8 cellular contexts compared by ENCODE assay signal in the genomic region with DNA sequence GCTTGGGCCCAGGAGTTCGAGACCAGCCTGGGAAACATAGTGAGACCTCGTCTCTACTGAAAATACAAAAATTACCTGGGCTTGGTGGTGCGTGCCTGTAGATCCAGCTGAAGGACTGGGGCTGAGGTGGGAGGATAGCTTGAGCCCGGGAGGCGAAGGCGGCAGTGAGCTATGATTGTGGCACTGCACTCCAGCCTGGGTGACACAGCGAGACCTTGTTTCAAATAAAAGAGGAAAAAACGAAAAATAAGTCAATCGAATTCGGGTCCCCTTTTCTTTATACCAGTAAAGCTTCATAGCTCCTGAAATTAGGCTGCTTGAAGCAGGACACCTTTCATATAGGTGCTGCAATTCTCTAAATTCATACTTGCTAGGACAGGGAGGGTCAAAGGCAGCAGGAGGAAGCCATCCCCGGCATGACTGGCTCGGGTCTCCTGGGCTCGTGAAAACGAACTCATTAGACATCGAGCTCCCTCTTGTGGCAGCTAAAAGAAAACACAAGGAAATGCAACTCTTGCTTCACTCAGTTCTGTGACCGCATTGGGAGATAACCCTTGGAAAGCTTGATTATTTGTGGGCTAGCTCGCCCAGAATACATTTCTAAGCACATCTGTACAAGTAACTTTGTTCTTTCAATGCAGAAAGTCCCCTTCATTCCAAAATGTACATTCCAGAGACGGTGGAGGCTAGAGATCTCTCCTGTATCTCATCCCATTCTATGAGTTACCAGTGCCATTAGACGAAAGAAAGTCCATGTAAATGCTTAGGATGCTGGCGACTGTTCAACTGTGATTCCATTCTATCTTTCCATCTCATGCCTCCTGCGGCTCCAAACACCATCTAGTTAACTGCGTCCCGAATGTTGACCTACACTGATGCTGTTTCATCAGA. TPM values are rescaled to one million over a fixed set of nuclear protein-coding genes. Genes with fewer than 3 reads are reported as not detected.
DNase-seq lines count a peak whose midpoint lies in the region; ATAC-seq, FAIRE-seq and TF ChIP-seq lines count a peak whose summit lies in the region.

No MANE protein-coding gene starts in this region.

- ATAC-seq in stimulated activated naive B cell treated with anti-CD40 and anti-IgM and Interleukin-4, amounts not matched to agents 10 μg/mL and 1 μg/mL and 100 μg/mL, for 72 hours (replicated peaks) = peak; percentile 60 to 72
- no peak for ATAC-seq in HG02642 (IDR thresholded peaks at IDR 0.05; ENCODE audit: poor library complexity, unreplicated experiment)

- H3K4me2 ChIP-seq in mesenchymal stem cell (ENCODE audit: low read length, poor library complexity, severe bottlenecking) = no peak overlapping the region

- no peak overlapping the region for H2BK12ac ChIP-seq in mesenchymal stem cell (ENCODE audit: low read length in 2 of 2)

- CTCF ChIA-PET in activated CD4-positive, alpha-beta T cell treated with anti-CD3 and anti-CD28 coated beads, Interleukin-2, amount 10 ng/mL, durations not matched to agents 7 days and 5 days (lab: Charles Lee) = interaction anchor here (0.6 to 1.9 kb wide), 4 partner anchors 40 to 385 kb away, joined by 3 to 5 read pairs (median 4); no protein-coding TSS in a partner anchor

- no peaks in the 10 kb centered on the region for H3K36me3 Mint-ChIP-seq in activated CD4-positive, alpha-beta T cell treated with anti-CD3 and anti-CD28 coated beads, Interleukin-2, amount 10 ng/mL, durations not matched to agents 7 days and 5 days (ENCODE audit: low read depth)
- H3K36me3 Mint-ChIP-seq in stimulated activated naive B cell treated with anti-CD40 and anti-IgM and Interleukin-4, amounts not matched to agents 10 μg/mL and 1 μg/mL and 100 μg/mL, for 72 hours = peaks cover 0 to 3% of the 10 kb centered on the region in 2 donors

- no peak overlapping the region for H3K4me3 Mint-ChIP-seq in activated CD4-positive, alpha-beta T cell treated with anti-CD3 and anti-CD28 coated beads, Interleukin-2, amount 10 ng/mL, durations not matched to agents 7 days and 5 days
- H3K4me3 Mint-ChIP-seq in stimulated activated naive B cell treated with anti-CD40 and anti-IgM and Interleukin-4, amounts not matched to agents 10 μg/mL and 1 μg/mL and 100 μg/mL, for 72 hours = peak overlapping the region in 1 of 2 donors; percentile 32

- H2BK15ac ChIP-seq in mesenchymal stem cell (ENCODE audit: low read depth, poor library complexity, severe bottlenecking) = no peak overlapping the region

- H2BK120ac ChIP-seq in mesenchymal stem cell (ENCODE audit: low read depth, low read length) = no peak overlapping the region

- H3K23ac ChIP-seq in mesenchymal stem cell (ENCODE audit: low read length in 2 of 2) = no peak overlapping the region

- peaks cover 1% of the 10 kb centered on the region for H3K4me1 ChIP-seq in mesenchymal stem cell (ENCODE audit: control insufficient read depth, insufficient read depth, low read depth, low read length)

- H3K27ac ChIP-seq in mesenchymal stem cell (ENCODE audit: low read length, poor library complexity, severe bottlenecking) = no peak overlapping the region

- H3K4me3 ChIP-seq in mesenchymal stem cell (ENCODE audit: insufficient read depth in 1 of 2, low read depth in 1 of 2, low read length in 2 of 2) = peak overlapping the region in 1 of 2 experiments; percentile 55

- no peak overlapping the region for H3K4ac ChIP-seq in mesenchymal stem cell (ENCODE audit: low read depth in 1 of 2, low read length in 2 of 2)

- FAIRE-seq in H54 (lab: Jason Lieb, UNC) = peak; percentile 86

- peaks cover 25% of the 10 kb centered on the region for H3K27me3 Mint-ChIP-seq in activated CD4-positive, alpha-beta T cell treated with anti-CD3 and anti-CD28 coated beads, Interleukin-2, amount 10 ng/mL, durations not matched to agents 7 days and 5 days
- H3K27me3 Mint-ChIP-seq in stimulated activated naive B cell treated with anti-CD40 and anti-IgM and Interleukin-4, amounts not matched to agents 10 μg/mL and 1 μg/mL and 100 μg/mL, for 72 hours = peaks cover 53 to 54% of the 10 kb centered on the region in 2 donors

- H3K27ac Mint-ChIP-seq in activated CD4-positive, alpha-beta T cell treated with anti-CD3 and anti-CD28 coated beads, Interleukin-2, amount 10 ng/mL, durations not matched to agents 7 days and 5 days = no peak overlapping the region
- no peak overlapping the region for H3K27ac Mint-ChIP-seq in stimulated activated naive B cell treated with anti-CD40 and anti-IgM and Interleukin-4, amounts not matched to agents 10 μg/mL and 1 μg/mL and 100 μg/mL, for 72 hours

- peak; percentile 96 for DNase-seq in Ammon's horn (ENCODE audit: low spot score)
- DNase-seq in H54 (ENCODE audit: insufficient read length, low spot score) = peak; percentile 21
- DNase-seq in NCI-H510A treated with DMSO at 0.1 percent for 48 hours (lab: John Stamatoyannopoulos, UW) = peak; percentile 57
- peak; percentile 52 for DNase-seq in activated CD4-positive, alpha-beta T cell treated with anti-CD3 and anti-CD28 coated beads, Interleukin-2, amount 10 ng/mL, durations not matched to agents 7 days and 5 days
- DNase-seq in epidermal melanocyte (ENCODE audit: insufficient read length, low spot score) = peak; percentile 37
- peak; percentile 75 for DNase-seq in mesenchymal stem cell
- DNase-seq in stimulated activated naive B cell treated with anti-CD40 and anti-IgM and Interleukin-4, amounts not matched to agents 10 μg/mL and 1 μg/mL and 100 μg/mL, for 72 hours = peak; percentile 23

- no peaks in the 10 kb centered on the region for H3K9me3 ChIP-seq in mesenchymal stem cell (ENCODE audit: control insufficient read depth, low read length)

- H4K91ac ChIP-seq in mesenchymal stem cell (ENCODE audit: low read length) = no peak overlapping the region

- no peak overlapping the region for H4K8ac ChIP-seq in mesenchymal stem cell (ENCODE audit: low read length)

- H3K9me3 Mint-ChIP-seq in activated CD4-positive, alpha-beta T cell treated with anti-CD3 and anti-CD28 coated beads, Interleukin-2, amount 10 ng/mL, durations not matched to agents 7 days and 5 days = peaks cover 4% of the 10 kb centered on the region
- H3K9me3 Mint-ChIP-seq in stimulated activated naive B cell treated with anti-CD40 and anti-IgM and Interleukin-4, amounts not matched to agents 10 μg/mL and 1 μg/mL and 100 μg/mL, for 72 hours = peaks cover 5% of the 10 kb centered on the region in 2 donors

- H3K79me1 ChIP-seq in mesenchymal stem cell (replicated peaks; ENCODE audit: low read length, poor library complexity, severe bottlenecking) = no peaks in the 10 kb centered on the region

- no peaks in the 10 kb centered on the region for H3K36me3 ChIP-seq in mesenchymal stem cell (ENCODE audit: control insufficient read depth in 1 of 2, insufficient read depth in 2 of 2, low read depth in 1 of 2, low read length in 2 of 2)

- no peak overlapping the region for H3K14ac ChIP-seq in mesenchymal stem cell (ENCODE audit: low read length in 2 of 2)

- H3K4me1 Mint-ChIP-seq in activated CD4-positive, alpha-beta T cell treated with anti-CD3 and anti-CD28 coated beads, Interleukin-2, amount 10 ng/mL, durations not matched to agents 7 days and 5 days = peaks cover 2% of the 10 kb centered on the region
- H3K4me1 Mint-ChIP-seq in stimulated activated naive B cell treated with anti-CD40 and anti-IgM and Interleukin-4, amounts not matched to agents 10 μg/mL and 1 μg/mL and 100 μg/mL, for 72 hours = peaks cover 12 to 21% of the 10 kb centered on the region in 2 donors

- no peak overlapping the region for H3K18ac ChIP-seq in mesenchymal stem cell (ENCODE audit: low read depth in 1 of 2, low read length in 2 of 2)

- no peak overlapping the region for H2BK5ac ChIP-seq in mesenchymal stem cell (ENCODE audit: low read depth, low read length, poor library complexity, severe bottlenecking)

- peak overlapping the region; percentile 56 for H3K9ac ChIP-seq in mesenchymal stem cell (ENCODE audit: low read length)

- H3K27me3 ChIP-seq in mesenchymal stem cell (ENCODE audit: control insufficient read depth in 1 of 2, insufficient read depth in 1 of 2, low read length in 2 of 2) = no peaks in the 10 kb centered on the region

- no peak overlapping the region for H2AK5ac ChIP-seq in mesenchymal stem cell (ENCODE audit: low read length, severe bottlenecking)

- H2AFZ ChIP-seq in mesenchymal stem cell (ENCODE audit: low read depth, low read length) = no peak overlapping the region

- 44% methylated on average over 23 of the region's 23 CpGs for WGBS in mesenchymal stem cell

- TF ChIP-seq POLR2A in H54 (IDR thresholded peaks at IDR 0.05; ENCODE audit: low read depth, low read length) = no peak

- POLR2A ChIA-PET in activated CD4-positive, alpha-beta T cell treated with anti-CD3 and anti-CD28 coated beads, Interleukin-2, amount 10 ng/mL, durations not matched to agents 7 days and 5 days (lab: Charles Lee) = interaction anchor here (0.6 kb wide), 1 partner anchor 272 kb away, joined by 3 read pairs; no protein-coding TSS in a partner anchor

RNA-seq across cellular contexts. Expression of gene FPR2, which starts 16.8 kb away (rescaled TPM):
- total RNA-seq in activated CD4-positive, alpha-beta T cell treated with anti-CD3 and anti-CD28 coated beads, Interleukin-2, amount 10 ng/mL, durations not matched to agents 7 days and 5 days = not detected
- polyA plus RNA-seq in mesenchymal stem cell (2013, experiment 1 of 2) = not detected
- not detected for polyA plus RNA-seq in mesenchymal stem cell (2013, experiment 2 of 2)

RNA-seq across cellular contexts. Expression of gene FPR3, which starts 17.1 kb away (rescaled TPM):
- not detected for total RNA-seq in activated CD4-positive, alpha-beta T cell treated with anti-CD3 and anti-CD28 coated beads, Interleukin-2, amount 10 ng/mL, durations not matched to agents 7 days and 5 days
- not detected for polyA plus RNA-seq in mesenchymal stem cell (2013, experiment 1 of 2)
- polyA plus RNA-seq in mesenchymal stem cell (2013, experiment 2 of 2) = not detected

RNA-seq across cellular contexts. Expression of gene FPR1, which starts 26.1 kb away (rescaled TPM):
- not detected for total RNA-seq in activated CD4-positive, alpha-beta T cell treated with anti-CD3 and anti-CD28 coated beads, Interleukin-2, amount 10 ng/mL, durations not matched to agents 7 days and 5 days
- not detected for polyA plus RNA-seq in mesenchymal stem cell (2013, experiment 1 of 2)
- polyA plus RNA-seq in mesenchymal stem cell (2013, experiment 2 of 2) = not detected

RNA-seq across cellular contexts. Expression of gene HAS1, which starts 54.0 kb away (rescaled TPM):
- not detected for total RNA-seq in activated CD4-positive, alpha-beta T cell treated with anti-CD3 and anti-CD28 coated beads, Interleukin-2, amount 10 ng/mL, durations not matched to agents 7 days and 5 days
- polyA plus RNA-seq in mesenchymal stem cell (2013, experiment 1 of 2) = not detected
- not detected for polyA plus RNA-seq in mesenchymal stem cell (2013, experiment 2 of 2)

Comparison
In these comparisons a context has a peak if more than half of its experiments do, and no peak if none do; other contexts are left out.
1. DNase-seq: peak in every context shown above with its lines; median percentile 96 in Ammon's horn; 75 in mesenchymal stem cell; 57 in NCI-H510A treated with DMSO at 0.1 percent for 48 hours; 52 in activated CD4-positive, alpha-beta T cell treated with anti-CD3 and anti-CD28 coated beads, Interleukin-2, amount 10 ng/mL, durations not matched to agents 7 days and 5 days; 37 in epidermal melanocyte; 23 in stimulated activated naive B cell treated with anti-CD40 and anti-IgM and Interleukin-4, amounts not matched to agents 10 μg/mL and 1 μg/mL and 100 μg/mL, for 72 hours; 21 in H54.